ENCODE assay signal across 10 cellular contexts in genomic region chr11:45929486-45930030, GRCh38. TPM values are rescaled to one million over a fixed set of nuclear protein-coding genes. Genes with fewer than 3 reads are reported as not detected.
DNase-seq lines count a peak whose midpoint lies in the region; ATAC-seq, FAIRE-seq and TF ChIP-seq lines count a peak whose summit lies in the region.
"Had no signal": no experiment of that assay in that cellular context is flagged by ENCODE, and none has a peak within 500 bp of the region (broad histone marks: within the 10 kb centered on the region; RNA-seq: fewer than 3 reads in every experiment).

No MANE protein-coding gene starts in this region.

- POLR2A ChIA-PET in activated naive CD8-positive, alpha-beta T cell treated with anti-CD3 and anti-CD28 coated beads, Interleukin-2, amount 10 ng/mL, durations not matched to agents 7 days and 5 days (lab: Charles Lee), result interaction anchor here (0.6 to 5.5 kb wide), 3 partner anchors 12 to 1992 kb away, joined by 3 to 40 read pairs (median 8); partner anchors contain the start of gene PEX16

- H3K27ac Mint-ChIP-seq in activated naive CD8-positive, alpha-beta T cell treated with anti-CD3 and anti-CD28 coated beads, Interleukin-2, amount 10 ng/mL, durations not matched to agents 7 days and 5 days, result peak overlapping the region; percentile 82
- H3K27ac Mint-ChIP-seq in stimulated activated naive CD8-positive, alpha-beta T cell treated with anti-CD3 and anti-CD28 coated beads, Interleukin-15, amount 100 ng/mL, for 72 hours, result peak overlapping the region in 1 of 2 donors; percentile 37

- no peak for TF ChIP-seq CTCF in kidney (IDR thresholded peaks at IDR 0.05; ENCODE audit: borderline replicate concordance, extremely low read depth, insufficient read depth)

- H3K4me3 ChIP-seq in kidney (ENCODE audit: low read length in 2 of 2), result no peak overlapping the region

- H3K9ac ChIP-seq in kidney (ENCODE audit: low read length in 2 of 2), result no peak overlapping the region

- peaks cover 3 to 14% of the 10 kb centered on the region in 2 donors for H3K4me1 ChIP-seq in kidney (ENCODE audit: control insufficient read depth in 1 of 2, insufficient read depth in 1 of 2, low read depth in 1 of 2, low read length in 2 of 2)

- ATAC-seq in activated T-cell treated with anti-CD3 and anti-CD28 coated beads, Interleukin-2, amount 50 U/mL, for 4 hours, result peak; percentile 14 to 30
- peak; percentile 16 for ATAC-seq in HG03045 (IDR thresholded peaks at IDR 0.05; ENCODE audit: unreplicated experiment)
- peak; percentile 24 for ATAC-seq in activated naive CD8-positive, alpha-beta T cell treated with anti-CD3 and anti-CD28 coated beads, Interleukin-2, amount 10 ng/mL, durations not matched to agents 7 days and 5 days (ENCODE audit: low read depth)
- ATAC-seq in stimulated activated naive CD8-positive, alpha-beta T cell treated with anti-CD3 and anti-CD28 coated beads, Interleukin-15, amount 100 ng/mL, for 72 hours, result peak; percentile 24

- no peaks in the 10 kb centered on the region for H3K9me3 Mint-ChIP-seq in activated T-cell treated with anti-CD3 and anti-CD28 coated beads, Interleukin-2, amount 50 U/mL, for 4 hours
- H3K9me3 Mint-ChIP-seq in activated naive CD8-positive, alpha-beta T cell treated with anti-CD3 and anti-CD28 coated beads, Interleukin-2, amount 10 ng/mL, durations not matched to agents 7 days and 5 days, result no peaks in the 10 kb centered on the region
- no peaks in the 10 kb centered on the region for H3K9me3 Mint-ChIP-seq in stimulated activated naive CD8-positive, alpha-beta T cell treated with anti-CD3 and anti-CD28 coated beads, Interleukin-15, amount 100 ng/mL, for 72 hours

- peaks cover 0 to 6% of the 10 kb centered on the region in 2 donors for H3K36me3 ChIP-seq in kidney (ENCODE audit: control insufficient read depth in 1 of 2, insufficient read depth in 2 of 2, low read length in 2 of 2)

- H3K36me3 Mint-ChIP-seq in activated T-cell treated with anti-CD3 and anti-CD28 coated beads, Interleukin-2, amount 50 U/mL, for 4 hours (ENCODE audit: insufficient read depth), result peaks cover 4% of the 10 kb centered on the region
- no peaks in the 10 kb centered on the region for H3K36me3 Mint-ChIP-seq in activated naive CD8-positive, alpha-beta T cell treated with anti-CD3 and anti-CD28 coated beads, Interleukin-2, amount 10 ng/mL, durations not matched to agents 7 days and 5 days

- H3K27me3 Mint-ChIP-seq in activated T-cell treated with anti-CD3 and anti-CD28 coated beads, Interleukin-2, amount 50 U/mL, for 4 hours (ENCODE audit: low read depth), result no peaks in the 10 kb centered on the region
- peaks cover under 1% of the 10 kb centered on the region for H3K27me3 Mint-ChIP-seq in activated naive CD8-positive, alpha-beta T cell treated with anti-CD3 and anti-CD28 coated beads, Interleukin-2, amount 10 ng/mL, durations not matched to agents 7 days and 5 days
- H3K27me3 Mint-ChIP-seq in stimulated activated naive CD8-positive, alpha-beta T cell treated with anti-CD3 and anti-CD28 coated beads, Interleukin-15, amount 100 ng/mL, for 72 hours, result peaks cover 3% of the 10 kb centered on the region

- intact Hi-C loops in kidney (cut with DNase I), result no loop called here

- H3K4me3 Mint-ChIP-seq in activated T-cell treated with anti-CD3 and anti-CD28 coated beads, Interleukin-2, amount 50 U/mL, for 4 hours, result peak overlapping the region; percentile 47
- H3K4me3 Mint-ChIP-seq in activated naive CD8-positive, alpha-beta T cell treated with anti-CD3 and anti-CD28 coated beads, Interleukin-2, amount 10 ng/mL, durations not matched to agents 7 days and 5 days, result peak overlapping the region; percentile 65
- H3K4me3 Mint-ChIP-seq in stimulated activated naive CD8-positive, alpha-beta T cell treated with anti-CD3 and anti-CD28 coated beads, Interleukin-15, amount 100 ng/mL, for 72 hours, result no peak overlapping the region

- peaks cover 37% of the 10 kb centered on the region for H3K4me1 Mint-ChIP-seq in activated T-cell treated with anti-CD3 and anti-CD28 coated beads, Interleukin-2, amount 50 U/mL, for 4 hours (ENCODE audit: low read depth)
- H3K4me1 Mint-ChIP-seq in activated naive CD8-positive, alpha-beta T cell treated with anti-CD3 and anti-CD28 coated beads, Interleukin-2, amount 10 ng/mL, durations not matched to agents 7 days and 5 days, result peaks cover 17% of the 10 kb centered on the region
- H3K4me1 Mint-ChIP-seq in stimulated activated naive CD8-positive, alpha-beta T cell treated with anti-CD3 and anti-CD28 coated beads, Interleukin-15, amount 100 ng/mL, for 72 hours, result peaks cover 44% of the 10 kb centered on the region

- H3K27ac ChIP-seq in kidney (ENCODE audit: low read depth in 2 of 2, low read length in 2 of 2), result no peak overlapping the region

- no peak for DNase-seq in activated T-cell treated with anti-CD3 and anti-CD28 coated beads, Interleukin-2, amount 50 U/mL, for 4 hours
- DNase-seq in activated T-cell treated with anti-CD3 and anti-CD28 coated beads, Interleukin-2, amount 50 U/mL, for 1 hour, result no peak
- no peak for DNase-seq in activated naive CD8-positive, alpha-beta T cell treated with anti-CD3 and anti-CD28 coated beads, Interleukin-2, amount 10 ng/mL, durations not matched to agents 7 days and 5 days
- DNase-seq in stimulated activated naive CD8-positive, alpha-beta T cell treated with anti-CD3 and anti-CD28 coated beads, Interleukin-15, amount 100 ng/mL, for 72 hours, result no peak
- DNase-seq in kidney, result no peak
- DNase-seq in HK-2 (ENCODE audit: unreplicated experiment), result no peak
- DNase-seq in AG08396 (ENCODE audit: low spot score), result no peak

- no peaks in the 10 kb centered on the region for H3K9me3 ChIP-seq in kidney (ENCODE audit: control insufficient read depth in 1 of 2, low read length in 2 of 2)

- FAIRE-seq in kidney (lab: Jason Lieb, UNC), result no peak

RNA-seq across cellular contexts. Expression of gene LARGE2, which starts 7.1 kb away (rescaled TPM):
- total RNA-seq in activated T-cell treated with anti-CD3 and anti-CD28 coated beads, Interleukin-2, amount 50 U/mL, for 4 hours, result 1 to 10 TPM; 1.8 to 6.0 (median 3.6) TPM
- 1 to 10 TPM; 2.5 to 2.7 TPM for total RNA-seq in activated naive CD8-positive, alpha-beta T cell treated with anti-CD3 and anti-CD28 coated beads, Interleukin-2, amount 10 ng/mL, durations not matched to agents 7 days and 5 days
- 13.1 TPM for total RNA-seq in kidney
- 29.8 TPM for polyA plus RNA-seq in kidney (ENCODE audit: insufficient read depth, low read depth, low replicate concordance)
- total RNA-seq: skeletal muscle tissue had no signal

RNA-seq across cellular contexts. Expression of gene PEX16, which starts 11.9 kb away (rescaled TPM):
- 10 to 100 TPM; 44.6 to 52.6 (median 50.7) TPM for total RNA-seq in activated T-cell treated with anti-CD3 and anti-CD28 coated beads, Interleukin-2, amount 50 U/mL, for 4 hours
- 10 to 100 TPM; 49.4 to 61.5 TPM for total RNA-seq in activated naive CD8-positive, alpha-beta T cell treated with anti-CD3 and anti-CD28 coated beads, Interleukin-2, amount 10 ng/mL, durations not matched to agents 7 days and 5 days
- 38.4 TPM for total RNA-seq in kidney
- polyA plus RNA-seq in kidney (ENCODE audit: insufficient read depth, low read depth, low replicate concordance), result 46.0 TPM

RNA-seq across cellular contexts. Expression of gene FREY1, which starts 22.5 kb away (rescaled TPM):
- total RNA-seq in activated T-cell treated with anti-CD3 and anti-CD28 coated beads, Interleukin-2, amount 50 U/mL, for 4 hours, result 1 to 10 TPM; 2.3 to 3.3 (median 2.4) TPM
- 1 to 10 TPM; 3.9 TPM for total RNA-seq in activated naive CD8-positive, alpha-beta T cell treated with anti-CD3 and anti-CD28 coated beads, Interleukin-2, amount 10 ng/mL, durations not matched to agents 7 days and 5 days
- 1.0 TPM for total RNA-seq in kidney
- polyA plus RNA-seq in kidney (ENCODE audit: insufficient read depth, low read depth, low replicate concordance), result 0.99 TPM
- total RNA-seq: RPMI7951 had no signal

RNA-seq across cellular contexts. Expression of gene MAPK8IP1, which starts 44.1 kb away (rescaled TPM):
- 1 to 10 TPM in 1 of 3 donors, under 1 TPM in 2; 0.71 to 1.4 (median 0.87) TPM for total RNA-seq in activated T-cell treated with anti-CD3 and anti-CD28 coated beads, Interleukin-2, amount 50 U/mL, for 4 hours
- under 1 TPM; 0.85 to 0.86 TPM for total RNA-seq in activated naive CD8-positive, alpha-beta T cell treated with anti-CD3 and anti-CD28 coated beads, Interleukin-2, amount 10 ng/mL, durations not matched to agents 7 days and 5 days
- 15.7 TPM for total RNA-seq in kidney
- 24.8 TPM for polyA plus RNA-seq in kidney (ENCODE audit: insufficient read depth, low read depth, low replicate concordance)

Comparison
In these comparisons a context has a peak if more than half of its experiments do, and no peak if none do; other contexts are left out.
1. H3K4me3 Mint-ChIP-seq: peak in activated T-cell treated with anti-CD3 and anti-CD28 coated beads, Interleukin-2, amount 50 U/mL, for 4 hours (single experiment) and activated naive CD8-positive, alpha-beta T cell treated with anti-CD3 and anti-CD28 coated beads, Interleukin-2, amount 10 ng/mL, durations not matched to agents 7 days and 5 days (single experiment); none in stimulated activated naive CD8-positive, alpha-beta T cell treated with anti-CD3 and anti-CD28 coated beads, Interleukin-15, amount 100 ng/mL, for 72 hours (0 of 2).
2. Peak in every context shown above with its lines, with median percentiles within 50 percentile points of each other: ATAC-seq.